2 cellular contexts compared by ENCODE assay signal in the genomic region with DNA sequence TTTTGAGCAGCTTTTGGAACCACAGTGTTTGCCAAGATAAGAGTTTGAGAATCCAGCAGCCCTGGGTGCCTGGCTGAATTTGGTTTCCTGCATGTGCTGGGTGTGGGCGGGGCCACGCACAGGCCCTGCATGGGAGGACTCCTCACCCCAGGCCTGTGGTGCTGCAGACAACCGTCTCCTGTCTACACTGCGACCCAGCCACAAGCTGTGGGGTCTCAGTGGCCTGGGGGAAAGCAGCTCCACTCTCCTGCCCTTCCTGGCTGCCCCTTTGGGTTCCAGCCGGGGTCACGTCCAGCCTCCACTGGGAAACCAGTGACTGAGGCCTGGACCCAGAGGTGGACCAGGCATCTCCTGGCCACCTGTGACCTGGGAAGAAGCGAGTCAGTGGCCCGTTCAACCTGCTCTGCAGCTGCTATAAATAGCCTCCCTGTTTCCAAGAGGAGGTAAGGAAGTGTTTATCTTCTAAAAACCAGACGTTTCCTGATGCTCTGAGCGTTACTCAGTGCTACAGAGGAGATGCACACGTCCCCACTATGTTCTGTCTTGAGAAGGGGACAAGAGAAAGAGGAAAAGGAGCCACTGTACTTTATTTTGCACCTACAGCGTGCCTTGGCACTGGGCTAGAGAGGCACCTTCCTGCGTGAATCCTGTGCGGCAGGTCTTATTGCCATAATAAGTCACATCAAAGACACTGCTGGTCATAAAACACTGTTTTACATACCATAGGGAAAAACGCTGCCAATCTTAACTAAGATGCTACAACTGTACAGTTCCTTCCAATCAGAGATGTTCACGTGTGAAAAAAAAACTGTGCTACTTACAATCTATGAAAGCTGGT.
TF ChIP-seq lines count a peak whose summit lies in the region.

No MANE protein-coding gene starts in this region.

TF ChIP-seq in SK-N-SH, 30 proteins besides CTCF, POLR2A, EP300 and RAD21 (continued from another document):
- TF ChIP-seq, protein P1, sequence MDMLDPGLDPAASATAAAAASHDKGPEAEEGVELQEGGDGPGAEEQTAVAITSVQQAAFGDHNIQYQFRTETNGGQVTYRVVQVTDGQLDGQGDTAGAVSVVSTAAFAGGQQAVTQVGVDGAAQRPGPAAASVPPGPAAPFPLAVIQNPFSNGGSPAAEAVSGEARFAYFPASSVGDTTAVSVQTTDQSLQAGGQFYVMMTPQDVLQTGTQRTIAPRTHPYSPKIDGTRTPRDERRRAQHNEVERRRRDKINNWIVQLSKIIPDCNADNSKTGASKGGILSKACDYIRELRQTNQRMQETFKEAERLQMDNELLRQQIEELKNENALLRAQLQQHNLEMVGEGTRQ (IDR thresholded peaks at IDR 0.05; ENCODE audit: borderline replicate concordance, low read depth, low read length): no peak
- TF ChIP-seq, protein P2, sequence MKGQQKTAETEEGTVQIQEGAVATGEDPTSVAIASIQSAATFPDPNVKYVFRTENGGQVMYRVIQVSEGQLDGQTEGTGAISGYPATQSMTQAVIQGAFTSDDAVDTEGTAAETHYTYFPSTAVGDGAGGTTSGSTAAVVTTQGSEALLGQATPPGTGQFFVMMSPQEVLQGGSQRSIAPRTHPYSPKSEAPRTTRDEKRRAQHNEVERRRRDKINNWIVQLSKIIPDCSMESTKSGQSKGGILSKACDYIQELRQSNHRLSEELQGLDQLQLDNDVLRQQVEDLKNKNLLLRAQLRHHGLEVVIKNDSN (IDR thresholded peaks at IDR 0.05; ENCODE audit: borderline replicate concordance, low read depth): no peak
- TF ChIP-seq, protein P3, sequence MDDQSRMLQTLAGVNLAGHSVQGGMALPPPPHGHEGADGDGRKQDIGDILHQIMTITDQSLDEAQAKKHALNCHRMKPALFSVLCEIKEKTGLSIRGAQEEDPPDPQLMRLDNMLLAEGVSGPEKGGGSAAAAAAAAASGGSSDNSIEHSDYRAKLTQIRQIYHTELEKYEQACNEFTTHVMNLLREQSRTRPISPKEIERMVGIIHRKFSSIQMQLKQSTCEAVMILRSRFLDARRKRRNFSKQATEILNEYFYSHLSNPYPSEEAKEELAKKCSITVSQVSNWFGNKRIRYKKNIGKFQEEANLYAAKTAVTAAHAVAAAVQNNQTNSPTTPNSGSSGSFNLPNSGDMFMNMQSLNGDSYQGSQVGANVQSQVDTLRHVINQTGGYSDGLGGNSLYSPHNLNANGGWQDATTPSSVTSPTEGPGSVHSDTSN (IDR thresholded peaks at IDR 0.05): no peak
- TF ChIP-seq TAF1 (IDR thresholded peaks at IDR 0.05; ENCODE audit: borderline replicate concordance, low read depth, low read length): no peak

TF ChIP-seq in SK-N-SH treated with all-trans-retinoic acid at 6 μM for 48 hours, 23 proteins besides CTCF, POLR2A, EP300 and RAD21 (continued from another document):
- TF ChIP-seq, protein P4, sequence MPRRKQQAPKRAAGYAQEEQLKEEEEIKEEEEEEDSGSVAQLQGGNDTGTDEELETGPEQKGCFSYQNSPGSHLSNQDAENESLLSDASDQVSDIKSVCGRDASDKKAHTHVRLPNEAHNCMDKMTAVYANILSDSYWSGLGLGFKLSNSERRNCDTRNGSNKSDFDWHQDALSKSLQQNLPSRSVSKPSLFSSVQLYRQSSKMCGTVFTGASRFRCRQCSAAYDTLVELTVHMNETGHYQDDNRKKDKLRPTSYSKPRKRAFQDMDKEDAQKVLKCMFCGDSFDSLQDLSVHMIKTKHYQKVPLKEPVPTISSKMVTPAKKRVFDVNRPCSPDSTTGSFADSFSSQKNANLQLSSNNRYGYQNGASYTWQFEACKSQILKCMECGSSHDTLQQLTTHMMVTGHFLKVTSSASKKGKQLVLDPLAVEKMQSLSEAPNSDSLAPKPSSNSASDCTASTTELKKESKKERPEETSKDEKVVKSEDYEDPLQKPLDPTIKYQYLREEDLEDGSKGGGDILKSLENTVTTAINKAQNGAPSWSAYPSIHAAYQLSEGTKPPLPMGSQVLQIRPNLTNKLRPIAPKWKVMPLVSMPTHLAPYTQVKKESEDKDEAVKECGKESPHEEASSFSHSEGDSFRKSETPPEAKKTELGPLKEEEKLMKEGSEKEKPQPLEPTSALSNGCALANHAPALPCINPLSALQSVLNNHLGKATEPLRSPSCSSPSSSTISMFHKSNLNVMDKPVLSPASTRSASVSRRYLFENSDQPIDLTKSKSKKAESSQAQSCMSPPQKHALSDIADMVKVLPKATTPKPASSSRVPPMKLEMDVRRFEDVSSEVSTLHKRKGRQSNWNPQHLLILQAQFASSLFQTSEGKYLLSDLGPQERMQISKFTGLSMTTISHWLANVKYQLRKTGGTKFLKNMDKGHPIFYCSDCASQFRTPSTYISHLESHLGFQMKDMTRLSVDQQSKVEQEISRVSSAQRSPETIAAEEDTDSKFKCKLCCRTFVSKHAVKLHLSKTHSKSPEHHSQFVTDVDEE (CRISPR knock-in tag; IDR thresholded peaks at IDR 0.05): no peak
- no peak for TF ChIP-seq OSR1 (CRISPR knock-in tag; IDR thresholded peaks at IDR 0.05)
- no peak for TF ChIP-seq TOX (CRISPR knock-in tag; IDR thresholded peaks at IDR 0.05; ENCODE audit: borderline replicate concordance)
- no peak for TF ChIP-seq ARNTL (CRISPR knock-in tag; IDR thresholded peaks at IDR 0.05; ENCODE audit: borderline replicate concordance, low read depth)
- TF ChIP-seq CSDC2 (CRISPR knock-in tag; IDR thresholded peaks at IDR 0.05): no peak
- no peak for TF ChIP-seq ZNF8 (CRISPR knock-in tag; IDR thresholded peaks at IDR 0.05)
- TF ChIP-seq RARB (CRISPR knock-in tag; IDR thresholded peaks at IDR 0.05): no peak
- no peak for TF ChIP-seq TCF4 (CRISPR knock-in tag; IDR thresholded peaks at IDR 0.05; ENCODE audit: borderline replicate concordance)
TF ChIP-seq in SK-N-SH treated with all-trans-retinoic acid at 6 μM for 48 hours: peak in this region for 0.
